ENCODE assay signal across 15 cellular contexts in the genomic region with DNA sequence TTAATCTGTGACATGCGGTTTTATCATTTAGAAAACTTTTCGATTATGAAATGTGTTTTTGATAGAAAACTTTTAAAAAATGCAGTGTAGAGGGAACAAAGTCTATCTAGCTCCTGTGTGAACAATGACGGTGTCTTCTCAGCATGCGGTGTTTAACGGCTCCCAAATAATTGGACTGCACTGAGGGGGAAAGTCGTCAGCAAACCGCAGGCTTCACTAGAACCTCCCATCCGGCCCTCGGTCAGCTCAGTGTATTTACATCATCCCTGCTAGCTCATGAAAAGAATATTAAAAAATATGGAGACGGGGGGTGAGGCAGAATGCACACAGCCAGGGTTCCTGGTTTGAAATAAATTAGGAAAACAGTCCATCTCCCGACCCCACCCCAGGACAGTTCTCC. TPM values are rescaled to one million over a fixed set of nuclear protein-coding genes. Genes with fewer than 3 reads are reported as not detected.
DNase-seq lines count a peak whose midpoint lies in the region; ATAC-seq and TF ChIP-seq lines count a peak whose summit lies in the region.
"Had no signal": no experiment of that assay in that cellular context is flagged by ENCODE, and none has a peak within 500 bp of the region (broad histone marks: within the 10 kb centered on the region; RNA-seq: fewer than 3 reads in every experiment).

No MANE protein-coding gene starts in this region.

- no TSS peak for BruUV-seq in Caco-2 (replicated peaks; lab: Mats Ljungman, UMichigan)
- no TSS peak for BruUV-seq in IMR-90 (replicated peaks; lab: Mats Ljungman, UMichigan)

- WGBS in IMR-90 (ENCODE audit: extremely low coverage in 2 of 2, insufficient read length in 1 of 2), 2 experiments: no CpG with 5 or more reads among the region's 11 CpGs

- no peak overlapping the region for H3K56ac ChIP-seq in IMR-90 (ENCODE audit: extremely low read depth, insufficient read depth, low read length)

- no peak overlapping the region for H2BK5ac ChIP-seq in IMR-90 (ENCODE audit: low read depth, low read length, poor library complexity, severe bottlenecking)

- H3K9me1 ChIP-seq in IMR-90 (ENCODE audit: insufficient read depth, low read length): no peaks in the 10 kb centered on the region

- CTCF ChIA-PET in Caco-2 (lab: Charles Lee) (no interaction called here), IMR-90 (lab: Yijun Ruan, JAX) (interaction anchor here (0.6 kb wide), 1 partner anchor 55 kb away, joined by 3 read pairs; no protein-coding TSS in a partner anchor)

- no peaks in the 10 kb centered on the region for H3K79me2 ChIP-seq in fibroblast of lung (ENCODE audit: control insufficient read depth, insufficient read depth, low read length)
- H3K79me2 ChIP-seq: parathyroid adenoma had no signal

- no peak overlapping the region for H2BK120ac ChIP-seq in IMR-90 (ENCODE audit: low read depth, low read length)

- no peak overlapping the region for H3K4me3 Mint-ChIP-seq in Caco-2 (ENCODE audit: unreplicated experiment)
- H3K4me3 Mint-ChIP-seq: activated CD8-positive, alpha-beta T cell treated with anti-CD3 and anti-CD28 coated beads, Interleukin-2, amount 10 ng/mL, durations not matched to agents 7 days and 5 days had no signal

- H4K91ac ChIP-seq in IMR-90 (ENCODE audit: insufficient read depth, low read depth, low read length): no peak overlapping the region

- H3K9me3 ChIP-seq in Caco-2 (no peaks in the 10 kb centered on the region), IMR-90 (ENCODE audit: control insufficient read depth, insufficient read depth, low read length) (no peaks in the 10 kb centered on the region), fibroblast of lung (ENCODE audit: control insufficient read depth, insufficient read depth, low read depth, low read length) (no peaks in the 10 kb centered on the region)
- H3K9me3 ChIP-seq: body of pancreas, thoracic aorta had no signal

- no peak overlapping the region for H3K4me2 ChIP-seq in IMR-90 (ENCODE audit: low read depth, low read length)
- no peak overlapping the region for H3K4me2 ChIP-seq in fibroblast of lung (ENCODE audit: extremely low read depth, insufficient read depth, low read length)

- dilution Hi-C loops in IMR-90 (cut with HindIII; ENCODE audit: low sequenced_read_pairs, unreplicated experiment): no loop called here

- DNase-seq in Caco-2 (no peak), IMR-90 (no peak), fibroblast of lung (ENCODE audit: low read depth in 2 of 2) (peak; percentile 26 to 36), retina (peak; percentile 50), DMS153 (lab: John Stamatoyannopoulos, UW) (no peak)
- no peak for DNase-seq in stimulated activated CD4-positive, alpha-beta T cell treated with anti-CD3 and anti-CD28 coated beads, Interleukin-1b, Interleukin-23, amount 100 ng/mL, for 48 hours
- DNase-seq: activated CD8-positive, alpha-beta T cell treated with anti-CD3 and anti-CD28 coated beads, Interleukin-2, amount 10 ng/mL, durations not matched to agents 7 days and 5 days; body of pancreas; COR-L47; GOT3; NCI-H1092; NCI-H2227 treated with DMSO at 0.1 percent for 48 hours had no signal

- no peak overlapping the region for H3K4ac ChIP-seq in IMR-90 (ENCODE audit: low read depth, low read length)

- H3K4me1 Mint-ChIP-seq in Caco-2 (ENCODE audit: low read depth, unreplicated experiment): peaks cover 6% of the 10 kb centered on the region

- H3K9ac ChIP-seq in IMR-90 (ENCODE audit: low read depth, low read length): no peak overlapping the region
- H3K9ac ChIP-seq in fibroblast of lung (ENCODE audit: insufficient read depth, low read length): no peak overlapping the region
- H3K9ac ChIP-seq: parathyroid adenoma had no signal

- H2AFZ ChIP-seq in IMR-90 (replicated peaks; ENCODE audit: low read length, poor library complexity) (no peak overlapping the region), fibroblast of lung (ENCODE audit: low read length) (no peak overlapping the region)
- H2AFZ ChIP-seq: parathyroid adenoma had no signal

- ATAC-seq in IMR-90 (ENCODE audit: low read depth) (peak; percentile 36; the same call in 1 of the 2 replicates), HG02852 (IDR thresholded peaks at IDR 0.05; ENCODE audit: unreplicated experiment) (no peak)
- ATAC-seq: activated CD8-positive, alpha-beta T cell treated with anti-CD3 and anti-CD28 coated beads, Interleukin-2, amount 10 ng/mL, durations not matched to agents 7 days and 5 days; body of pancreas had no signal

- H3K36me3 Mint-ChIP-seq in Caco-2 (ENCODE audit: insufficient read depth, unreplicated experiment): peaks cover 70% of the 10 kb centered on the region

- POLR2A ChIA-PET in Caco-2 (lab: Charles Lee) (no interaction called here), IMR-90 (lab: Charles Lee; ENCODE audit: unreplicated experiment) (no interaction called here)

- no peaks in the 10 kb centered on the region for H3K9me3 Mint-ChIP-seq in Caco-2 (ENCODE audit: unreplicated experiment)

- H3K4me3 ChIP-seq in Caco-2 (ENCODE audit: low read depth, low read length) (no peak overlapping the region), IMR-90 (ENCODE audit: insufficient read depth, low read depth, low read length) (no peak overlapping the region), fibroblast of lung (replicated peaks in 1 of 4; ENCODE audit: control extremely low read depth in 1 of 4, insufficient read depth in 1 of 4, low read depth in 3 of 4, low read length in 4 of 4) (no peak overlapping the region)
- H3K4me3 ChIP-seq: body of pancreas, thoracic aorta had no signal

- no peak overlapping the region for H4K8ac ChIP-seq in IMR-90 (ENCODE audit: low read depth in 2 of 2, low read length in 2 of 2)

- H2BK15ac ChIP-seq in IMR-90 (ENCODE audit: low read depth, low read length): no peak overlapping the region

- H3K27ac Mint-ChIP-seq in Caco-2 (ENCODE audit: unreplicated experiment): peak overlapping the region; percentile 45
- H3K27ac Mint-ChIP-seq: activated CD8-positive, alpha-beta T cell treated with anti-CD3 and anti-CD28 coated beads, Interleukin-2, amount 10 ng/mL, durations not matched to agents 7 days and 5 days had no signal

- TF ChIP-seq CTCF in Caco-2 (IDR thresholded peaks at IDR 0.05; ENCODE audit: insufficient read depth in 1 of 2, low read depth in 1 of 2, low read length in 1 of 2, severe bottlenecking in 1 of 2, unreplicated experiment in 1 of 2) (no peak), IMR-90 (conservative IDR thresholded peaks at IDR 0.05; ENCODE audit: low read depth, low read length) (no peak), fibroblast of lung (conservative IDR thresholded peaks at IDR 0.05 in 1 of 2, IDR thresholded peaks at IDR 0.05 in 1 of 2; ENCODE audit: low read depth in 1 of 2, low read length in 2 of 2) (no peak)

- H4K5ac ChIP-seq in IMR-90 (ENCODE audit: low read depth, low read length): no peak overlapping the region

- in situ Hi-C loops in IMR-90 (cut with MboI; ENCODE audit: low sequenced_read_pairs): no loop called here

- intact Hi-C loops in Caco-2 (cut with micrococcal nuclease; ENCODE audit: unreplicated experiment): no loop called here
- intact Hi-C loops in IMR-90 (cut with micrococcal nuclease): no loop called here

- H3K23ac ChIP-seq in IMR-90 (ENCODE audit: low read depth, low read length): no peak overlapping the region

- H3K27me3 ChIP-seq in Caco-2 (replicated peaks; ENCODE audit: control insufficient read depth, insufficient read depth, low read length): no peaks in the 10 kb centered on the region
- no peaks in the 10 kb centered on the region for H3K27me3 ChIP-seq in IMR-90 (ENCODE audit: control insufficient read depth, insufficient read depth, low read length)
- H3K27me3 ChIP-seq in fibroblast of lung (ENCODE audit: control insufficient read depth, insufficient read depth, low read length): no peaks in the 10 kb centered on the region
- H3K27me3 ChIP-seq: body of pancreas had no signal

- no peak overlapping the region for H2AK5ac ChIP-seq in IMR-90 (ENCODE audit: low read depth, low read length)

- H2AK9ac ChIP-seq in IMR-90 (replicated peaks; ENCODE audit: low read depth, low read length, poor library complexity): no peak overlapping the region

- H3K79me1 ChIP-seq in IMR-90 (ENCODE audit: low read depth in 1 of 2, low read length in 2 of 2): peaks cover 0 to 2% of the 10 kb centered on the region in 2 experiments; a peak in 2 of 4 replicates

- H3K18ac ChIP-seq in IMR-90 (ENCODE audit: low read depth, low read length): no peak overlapping the region

- H2BK20ac ChIP-seq in IMR-90 (ENCODE audit: low read depth, low read length): no peak overlapping the region

- no peak overlapping the region for H3K14ac ChIP-seq in IMR-90 (replicated peaks; ENCODE audit: low read depth, low read length)

- TF ChIP-seq POLR2A in IMR-90 (IDR thresholded peaks at IDR 0.05; ENCODE audit: low read depth, low read length): no peak

- H3K4me1 ChIP-seq in Caco-2: peaks cover 4% of the 10 kb centered on the region; the same call in 1 of the 2 replicates
- peaks cover 2% of the 10 kb centered on the region; the same call in 1 of the 2 replicates for H3K4me1 ChIP-seq in IMR-90 (ENCODE audit: control insufficient read depth, insufficient read depth, low read length)
- H3K4me1 ChIP-seq in fibroblast of lung (ENCODE audit: control insufficient read depth, extremely low read depth, insufficient read depth, low read length): no peaks in the 10 kb centered on the region
- H3K4me1 ChIP-seq: parathyroid adenoma had no signal

- TF ChIP-seq RAD21 in IMR-90 (IDR thresholded peaks at IDR 0.05; ENCODE audit: low read length): no peak

- peaks cover 1% of the 10 kb centered on the region for H3K36me3 ChIP-seq in Caco-2 (ENCODE audit: control insufficient read depth, insufficient read depth, low read length)
- H3K36me3 ChIP-seq in IMR-90 (ENCODE audit: control insufficient read depth, insufficient read depth, low read length): peaks cover 36% of the 10 kb centered on the region
- peaks cover 12% of the 10 kb centered on the region for H3K36me3 ChIP-seq in fibroblast of lung (ENCODE audit: control insufficient read depth, insufficient read depth, low read length)

- H3K27ac ChIP-seq in IMR-90 (ENCODE audit: insufficient read depth, low read length) (no peak overlapping the region), fibroblast of lung (ENCODE audit: insufficient read depth, low read length) (no peak overlapping the region)
- H3K27ac ChIP-seq: body of pancreas, parathyroid adenoma, thoracic aorta had no signal

- no peaks in the 10 kb centered on the region for H4K20me1 ChIP-seq in IMR-90 (ENCODE audit: insufficient read depth, low read length)
- H4K20me1 ChIP-seq in fibroblast of lung (ENCODE audit: control insufficient read depth, extremely low read depth, insufficient read depth, low read length): no peaks in the 10 kb centered on the region

- H3K27me3 Mint-ChIP-seq in Caco-2 (ENCODE audit: insufficient read depth, unreplicated experiment): no peaks in the 10 kb centered on the region

RNA-seq across cellular contexts. Expression of gene ADPRHL1, which starts 0.7 kb away (rescaled TPM):
- 4.9 and 5.8 TPM in 2 replicates for total RNA-seq in Caco-2 (2022)
- total RNA-seq in IMR-90 (2012; rRNA removed): 0.28 and 0.36 TPM in 2 replicates
- polyA plus RNA-seq in IMR-90 (2012; rRNA removed): 0.67 and 0.69 TPM in 2 replicates
- 0.65 and 0.70 TPM in 2 replicates for polyA plus RNA-seq in IMR-90 (2012; cell fraction: cytosol; rRNA removed)
- polyA plus RNA-seq in IMR-90 (2012; cell fraction: nucleus; rRNA removed; ENCODE audit: low replicate concordance): 3.2 and 4.4 TPM in 2 replicates
- total RNA-seq in fibroblast of lung: 1.5 TPM in 2 replicates
- 0.59 and 0.62 TPM in 2 replicates for polyA plus RNA-seq in fibroblast of lung
- polyA plus RNA-seq in fibroblast of lung (2012): 0.64 and 1.0 TPM in 2 replicates
- polyA minus RNA-seq in fibroblast of lung (ENCODE audit: low replicate concordance): 0.04 and 1.3 TPM in 2 replicates

RNA-seq across cellular contexts. Expression of gene DCUN1D2, which starts 36.5 kb away (rescaled TPM):
- total RNA-seq in Caco-2 (2022): 59.4 and 59.9 TPM in 2 replicates
- total RNA-seq in IMR-90 (2012; rRNA removed): 6.9 and 8.1 TPM in 2 replicates
- 7.9 and 11.5 TPM in 2 replicates for polyA plus RNA-seq in IMR-90 (2012; rRNA removed)
- polyA plus RNA-seq in IMR-90 (2012; cell fraction: cytosol; rRNA removed): 4.2 and 6.5 TPM in 2 replicates
- 43.9 and 65.7 TPM in 2 replicates for polyA plus RNA-seq in IMR-90 (2012; cell fraction: nucleus; rRNA removed; ENCODE audit: low replicate concordance)
- 8.0 and 11.6 TPM in 2 replicates for total RNA-seq in fibroblast of lung
- 6.7 and 10.7 TPM in 2 replicates for polyA plus RNA-seq in fibroblast of lung
- 5.7 and 8.7 TPM in 2 replicates for polyA plus RNA-seq in fibroblast of lung (2012)
- polyA minus RNA-seq in fibroblast of lung (ENCODE audit: low replicate concordance): 0.51 and 0.70 TPM in 2 replicates

Comparison
In these comparisons a context has a peak if more than half of its experiments do, and no peak if none do; other contexts are left out.
1. DNase-seq: peak in fibroblast of lung (2 of 2) and retina (single experiment); none in Caco-2 (0 of 2), IMR-90 (single experiment), DMS153 (single experiment) and stimulated activated CD4-positive, alpha-beta T cell treated with anti-CD3 and anti-CD28 coated beads, Interleukin-1b, Interleukin-23, amount 100 ng/mL, for 48 hours (single experiment).